Comparison of ENCODE assay signal across 9 cellular contexts in genomic region chr7:128697301-128697905, GRCh38. TPM values are rescaled to one million over a fixed set of nuclear protein-coding genes. Genes with fewer than 3 reads are reported as not detected.
DNase-seq lines count a peak whose midpoint lies in the region; ATAC-seq, FAIRE-seq and TF ChIP-seq lines count a peak whose summit lies in the region.
"Had no signal": no experiment of that assay in that cellular context is flagged by ENCODE, and none has a peak within 500 bp of the region (broad histone marks: within the 10 kb centered on the region; RNA-seq: fewer than 3 reads in every experiment).

No MANE protein-coding gene starts in this region.

- H3K27me3 ChIP-seq in thyroid gland = peaks cover 7% of the 10 kb centered on the region
- H3K27me3 ChIP-seq: ovary had no signal

- H3K4me1 ChIP-seq in thyroid gland = peaks cover 0 to 7% of the 10 kb centered on the region in 2 donors

- peak overlapping the region in 1 of 10 donors; percentile 11 for H3K27ac Mint-ChIP-seq in naive thymus-derived CD8-positive, alpha-beta T cell

- POLR2A ChIA-PET in naive thymus-derived CD8-positive, alpha-beta T cell (lab: Charles Lee) = no interaction called here

- H3K27me3 Mint-ChIP-seq in naive thymus-derived CD8-positive, alpha-beta T cell = peaks cover 39 to 80% (median 57%) of the 10 kb centered on the region in 5 donors

- H3K9me3 Mint-ChIP-seq in naive thymus-derived CD8-positive, alpha-beta T cell = peaks cover 0 to 4% (median 0%) of the 10 kb centered on the region in 9 donors

- peaks cover 7 to 17% (median 9%) of the 10 kb centered on the region in 4 donors for H3K4me1 Mint-ChIP-seq in naive thymus-derived CD8-positive, alpha-beta T cell

- no peaks in the 10 kb centered on the region for H3K9me3 ChIP-seq in thyroid gland
- H3K9me3 ChIP-seq: ovary had no signal

- ATAC-seq in naive thymus-derived CD8-positive, alpha-beta T cell = peak; percentile 68 to 70

- no peaks in the 10 kb centered on the region for H3K36me3 ChIP-seq in thyroid gland
- H3K36me3 ChIP-seq: ovary had no signal

- WGBS in thyroid gland, 2 donors = 5% methylated on average over 37 of the region's 37 CpGs

- H3K27ac ChIP-seq in thyroid gland = no peak overlapping the region
- H3K27ac ChIP-seq: ovary had no signal

- DNase-seq in AG20443 (ENCODE audit: low spot score) (peak; percentile 87), HTR-8/SVneo (ENCODE audit: insufficient read length, low spot score) (peak; percentile 48), epithelial cell of esophagus (ENCODE audit: low read depth) (peak; percentile 75), thyroid gland (peak; percentile 21 to 27), SW 1271 (lab: John Stamatoyannopoulos, UW) (no peak), DMS153 (lab: John Stamatoyannopoulos, UW) (no peak)
- peak; percentile 68 to 76 for DNase-seq in activated CD4-positive, alpha-beta T cell treated with anti-CD3 and anti-CD28 coated beads, Interleukin-2, amount 50 U/mL, for 48 hours
- DNase-seq in naive thymus-derived CD8-positive, alpha-beta T cell = peak in 9 of 10 donors; percentile 11 to 55 (median 36)

- H3K4me3 Mint-ChIP-seq in naive thymus-derived CD8-positive, alpha-beta T cell = peak overlapping the region; percentile 62 to 87 (median 78)

- peak overlapping the region; percentile 16 for H3K4me3 ChIP-seq in epithelial cell of esophagus (ENCODE audit: low read length)
- H3K4me3 ChIP-seq in thyroid gland (replicated peaks in 1 of 3) = no peak overlapping the region
- H3K4me3 ChIP-seq: ovary had no signal

- no peak for TF ChIP-seq POLR2A in thyroid gland (IDR thresholded peaks at IDR 0.05)

- TF ChIP-seq CTCF in epithelial cell of esophagus (IDR thresholded peaks at IDR 0.05; ENCODE audit: insufficient read depth, low read depth, low read length, missing control alignments) (no peak), thyroid gland (IDR thresholded peaks at IDR 0.05) (no peak)

- no peak for FAIRE-seq in HTR-8/SVneo (lab: Jason Lieb, UNC)

- intact Hi-C loops in thyroid gland (cut with DNase I) = no loop called here

- no peaks in the 10 kb centered on the region for H3K36me3 Mint-ChIP-seq in naive thymus-derived CD8-positive, alpha-beta T cell

RNA-seq across cellular contexts. Expression of gene GARIN1A, which starts 25.3 kb away (rescaled TPM):
- total RNA-seq in naive thymus-derived CD8-positive, alpha-beta T cell = 1 to 10 TPM; 2.9 to 3.6 TPM
- polyA plus RNA-seq in naive thymus-derived CD8-positive, alpha-beta T cell = under 1 TPM in 2 of 3 donors, not detected in 1; 0.02 to 0.09 TPM
- 1 to 10 TPM; 1.0 to 1.9 (median 1.6) TPM for total RNA-seq in thyroid gland

RNA-seq across cellular contexts. Expression of gene CALU, which starts 41.8 kb away (rescaled TPM):
- total RNA-seq in naive thymus-derived CD8-positive, alpha-beta T cell = 10 to 100 TPM; 17.0 to 17.4 TPM
- 10 to 100 TPM; 13.6 to 21.5 (median 16.4) TPM for polyA plus RNA-seq in naive thymus-derived CD8-positive, alpha-beta T cell
- 100 to 1,000 TPM; 115 to 143 (median 132) TPM for total RNA-seq in thyroid gland

Comparison
In these comparisons a context has a peak if more than half of its experiments do, and no peak if none do; other contexts are left out.
1. DNase-seq: peak in AG20443 (single experiment), HTR-8/SVneo (single experiment), activated CD4-positive, alpha-beta T cell treated with anti-CD3 and anti-CD28 coated beads, Interleukin-2, amount 50 U/mL, for 48 hours (2 of 2), epithelial cell of esophagus (single experiment), naive thymus-derived CD8-positive, alpha-beta T cell (9 of 10) and thyroid gland (2 of 2); none in SW 1271 (0 of 2) and DMS153 (single experiment).
2. RNA of gene CALU, which starts 41.8 kb away (total RNA-seq): 115 to 143 TPM in thyroid gland; 17.0 to 17.4 TPM in naive thymus-derived CD8-positive, alpha-beta T cell; every median in the first group is over 4 times any median in the second.